Comparison of ENCODE assay signal across 12 cellular contexts in genomic region chr5:149205625-149206523, GRCh38.
A peak's percentile ranks its signal among the peaks of the same experiment; 100 is the strongest.
DNase-seq lines count a peak whose midpoint lies in the region; ATAC-seq and TF ChIP-seq lines count a peak whose summit lies in the region.
"Had no signal": no experiment of that assay in that cellular context is flagged by ENCODE, and none has a peak within 500 bp of the region (broad histone marks: within the 10 kb centered on the region; RNA-seq: fewer than 3 reads in every experiment).

No MANE protein-coding gene starts in this region.

- H3K27me3 ChIP-seq in adrenal gland = no peaks in the 10 kb centered on the region
- H3K27me3 ChIP-seq: BLaER1 treated with 17β-estradiol and CSF1 and Interleukin-3, amounts not matched to agents 10 nM and 100 nM had no signal

- no peak overlapping the region for H3K27ac Mint-ChIP-seq in stimulated activated naive B cell treated with anti-CD40 and anti-IgM and Interleukin-4, amounts not matched to agents 10 μg/mL and 1 μg/mL and 100 μg/mL, for 72 hours
- no peak overlapping the region for H3K27ac Mint-ChIP-seq in T-helper 2 cell treated with Interferon-gamma antibody and Interleukin-4, amounts not matched to agents 5 μg/mL and 100 μg/mL, for 36 hours
- H3K27ac Mint-ChIP-seq in activated CD4-positive, alpha-beta T cell treated with anti-CD3 and anti-CD28 coated beads, Interleukin-2, amount 10 ng/mL, durations not matched to agents 24 days and 14 days = no peak overlapping the region
- H3K27ac Mint-ChIP-seq: stimulated activated memory B cell treated with anti-CD40 and anti-IgM and Interleukin-4, amounts not matched to agents 10 μg/mL and 1 μg/mL and 100 μg/mL, for 72 hours had no signal

- H3K9me3 ChIP-seq in adrenal gland (replicated peaks in 1 of 3) = no peaks in the 10 kb centered on the region
- H3K9me3 ChIP-seq: BLaER1 treated with 17β-estradiol and CSF1 and Interleukin-3, amounts not matched to agents 10 nM and 100 nM had no signal

- H3K4me3 ChIP-seq in AG10803 (ENCODE audit: low read length) = no peak overlapping the region
- H3K4me3 ChIP-seq in adrenal gland = no peak overlapping the region
- H3K4me3 ChIP-seq: BLaER1 treated with 17β-estradiol and CSF1 and Interleukin-3, amounts not matched to agents 10 nM and 100 nM had no signal

- no peak for TF ChIP-seq CTCF in AG10803 (conservative IDR thresholded peaks at IDR 0.05; ENCODE audit: low read length)
- TF ChIP-seq CTCF in adrenal gland (IDR thresholded peaks at IDR 0.05) = no peak

- ATAC-seq in Right ventricle myocardium superior (ENCODE audit: poor library complexity) = peak; percentile 59
- ATAC-seq in stimulated activated naive B cell treated with anti-CD40 and anti-IgM and Interleukin-4, amounts not matched to agents 10 μg/mL and 1 μg/mL and 100 μg/mL, for 72 hours (replicated peaks) = no peak
- ATAC-seq: stimulated activated memory B cell treated with anti-CD40 and anti-IgM and Interleukin-4, amounts not matched to agents 10 μg/mL and 1 μg/mL and 100 μg/mL, for 72 hours had no signal

- peak overlapping the region in 3 of 5 donors; percentile 38 to 84 (median 56) for H3K27ac ChIP-seq in adrenal gland
- H3K27ac ChIP-seq: BLaER1 treated with 17β-estradiol and CSF1 and Interleukin-3, amounts not matched to agents 10 nM and 100 nM; KMS-11 had no signal

- H3K36me3 Mint-ChIP-seq in stimulated activated naive B cell treated with anti-CD40 and anti-IgM and Interleukin-4, amounts not matched to agents 10 μg/mL and 1 μg/mL and 100 μg/mL, for 72 hours = no peaks in the 10 kb centered on the region
- no peaks in the 10 kb centered on the region for H3K36me3 Mint-ChIP-seq in T-helper 2 cell treated with Interferon-gamma antibody and Interleukin-4, amounts not matched to agents 5 μg/mL and 100 μg/mL, for 36 hours (ENCODE audit: low read depth)
- H3K36me3 Mint-ChIP-seq in activated CD4-positive, alpha-beta T cell treated with anti-CD3 and anti-CD28 coated beads, Interleukin-2, amount 10 ng/mL, durations not matched to agents 24 days and 14 days (ENCODE audit: low read depth) = no peaks in the 10 kb centered on the region
- H3K36me3 Mint-ChIP-seq: stimulated activated memory B cell treated with anti-CD40 and anti-IgM and Interleukin-4, amounts not matched to agents 10 μg/mL and 1 μg/mL and 100 μg/mL, for 72 hours had no signal

- WGBS in adrenal gland, 4 donors = 61 to 79% (median 70%) methylated on average over 9 to 10 of the region's 10 CpGs

- no peak overlapping the region for H3K4me3 Mint-ChIP-seq in stimulated activated naive B cell treated with anti-CD40 and anti-IgM and Interleukin-4, amounts not matched to agents 10 μg/mL and 1 μg/mL and 100 μg/mL, for 72 hours
- H3K4me3 Mint-ChIP-seq in T-helper 2 cell treated with Interferon-gamma antibody and Interleukin-4, amounts not matched to agents 5 μg/mL and 100 μg/mL, for 36 hours = no peak overlapping the region
- no peak overlapping the region for H3K4me3 Mint-ChIP-seq in activated CD4-positive, alpha-beta T cell treated with anti-CD3 and anti-CD28 coated beads, Interleukin-2, amount 10 ng/mL, durations not matched to agents 24 days and 14 days
- H3K4me3 Mint-ChIP-seq: stimulated activated memory B cell treated with anti-CD40 and anti-IgM and Interleukin-4, amounts not matched to agents 10 μg/mL and 1 μg/mL and 100 μg/mL, for 72 hours had no signal

- no peak for TF ChIP-seq POLR2A in adrenal gland (IDR thresholded peaks at IDR 0.05)

- peak; percentile 63 for DNase-seq in AG10803 (ENCODE audit: low read depth)
- peak in 6 of 7 donors; percentile 54 to 86 (median 64) for DNase-seq in adrenal gland
- peak; percentile 65 for DNase-seq in Right ventricle myocardium superior
- peak; percentile 30 for DNase-seq in pons (ENCODE audit: low spot score)
- DNase-seq in stimulated activated naive B cell treated with anti-CD40 and anti-IgM and Interleukin-4, amounts not matched to agents 10 μg/mL and 1 μg/mL and 100 μg/mL, for 72 hours = no peak
- DNase-seq in T-helper 2 cell treated with Interferon-gamma antibody and Interleukin-4, amounts not matched to agents 5 μg/mL and 100 μg/mL, for 36 hours (ENCODE audit: low spot score) = no peak
- no peak for DNase-seq in NCI-H510A treated with DMSO at 0.1 percent for 48 hours (lab: John Stamatoyannopoulos, UW)
- DNase-seq in activated CD4-positive, alpha-beta T cell treated with anti-CD3 and anti-CD28 coated beads, Interleukin-2, amount 10 ng/mL, durations not matched to agents 24 days and 14 days = no peak
- DNase-seq: central memory CD4-positive, alpha-beta T cell had no signal

- H3K9me3 Mint-ChIP-seq in stimulated activated naive B cell treated with anti-CD40 and anti-IgM and Interleukin-4, amounts not matched to agents 10 μg/mL and 1 μg/mL and 100 μg/mL, for 72 hours = no peaks in the 10 kb centered on the region
- H3K9me3 Mint-ChIP-seq in T-helper 2 cell treated with Interferon-gamma antibody and Interleukin-4, amounts not matched to agents 5 μg/mL and 100 μg/mL, for 36 hours = no peaks in the 10 kb centered on the region
- H3K9me3 Mint-ChIP-seq in activated CD4-positive, alpha-beta T cell treated with anti-CD3 and anti-CD28 coated beads, Interleukin-2, amount 10 ng/mL, durations not matched to agents 24 days and 14 days = no peaks in the 10 kb centered on the region
- H3K9me3 Mint-ChIP-seq: stimulated activated memory B cell treated with anti-CD40 and anti-IgM and Interleukin-4, amounts not matched to agents 10 μg/mL and 1 μg/mL and 100 μg/mL, for 72 hours had no signal

- intact Hi-C loops in adrenal gland (cut with DNase I) (no loop called here), Right ventricle myocardium superior (cut with DNase I) (no loop called here)
- intact Hi-C loops in activated CD4-positive, alpha-beta T cell treated with anti-CD3 and anti-CD28 coated beads, Interleukin-2, amount 10 ng/mL, durations not matched to agents 24 days and 14 days (cut with micrococcal nuclease) = no loop called here

- no peaks in the 10 kb centered on the region for H3K27me3 Mint-ChIP-seq in stimulated activated naive B cell treated with anti-CD40 and anti-IgM and Interleukin-4, amounts not matched to agents 10 μg/mL and 1 μg/mL and 100 μg/mL, for 72 hours
- H3K27me3 Mint-ChIP-seq in T-helper 2 cell treated with Interferon-gamma antibody and Interleukin-4, amounts not matched to agents 5 μg/mL and 100 μg/mL, for 36 hours (ENCODE audit: low read depth) = no peaks in the 10 kb centered on the region
- no peaks in the 10 kb centered on the region for H3K27me3 Mint-ChIP-seq in activated CD4-positive, alpha-beta T cell treated with anti-CD3 and anti-CD28 coated beads, Interleukin-2, amount 10 ng/mL, durations not matched to agents 24 days and 14 days
- H3K27me3 Mint-ChIP-seq: stimulated activated memory B cell treated with anti-CD40 and anti-IgM and Interleukin-4, amounts not matched to agents 10 μg/mL and 1 μg/mL and 100 μg/mL, for 72 hours had no signal

- H3K4me1 ChIP-seq in adrenal gland (replicated peaks in 1 of 2) = peaks cover 0 to 4% of the 10 kb centered on the region in 2 donors

- no peaks in the 10 kb centered on the region for H3K4me1 Mint-ChIP-seq in stimulated activated naive B cell treated with anti-CD40 and anti-IgM and Interleukin-4, amounts not matched to agents 10 μg/mL and 1 μg/mL and 100 μg/mL, for 72 hours
- no peaks in the 10 kb centered on the region for H3K4me1 Mint-ChIP-seq in T-helper 2 cell treated with Interferon-gamma antibody and Interleukin-4, amounts not matched to agents 5 μg/mL and 100 μg/mL, for 36 hours (ENCODE audit: low read depth)
- no peaks in the 10 kb centered on the region for H3K4me1 Mint-ChIP-seq in activated CD4-positive, alpha-beta T cell treated with anti-CD3 and anti-CD28 coated beads, Interleukin-2, amount 10 ng/mL, durations not matched to agents 24 days and 14 days
- H3K4me1 Mint-ChIP-seq: stimulated activated memory B cell treated with anti-CD40 and anti-IgM and Interleukin-4, amounts not matched to agents 10 μg/mL and 1 μg/mL and 100 μg/mL, for 72 hours had no signal

- peaks cover 0 to 5% of the 10 kb centered on the region in 2 donors for H3K36me3 ChIP-seq in adrenal gland (replicated peaks in 1 of 2)

Comparison
In these comparisons a context has a peak if more than half of its experiments do, and no peak if none do; other contexts are left out.
1. DNase-seq: peak in AG10803 (single experiment), adrenal gland (6 of 7), Right ventricle myocardium superior (single experiment) and pons (single experiment); none in stimulated activated naive B cell treated with anti-CD40 and anti-IgM and Interleukin-4, amounts not matched to agents 10 μg/mL and 1 μg/mL and 100 μg/mL, for 72 hours (single experiment), T-helper 2 cell treated with Interferon-gamma antibody and Interleukin-4, amounts not matched to agents 5 μg/mL and 100 μg/mL, for 36 hours (single experiment), NCI-H510A treated with DMSO at 0.1 percent for 48 hours (single experiment) and activated CD4-positive, alpha-beta T cell treated with anti-CD3 and anti-CD28 coated beads, Interleukin-2, amount 10 ng/mL, durations not matched to agents 24 days and 14 days (single experiment).